Comparison of ENCODE assay signal across 21 cellular contexts in genomic region chr14:47277703-47278102, GRCh38.
A peak's percentile ranks its signal among the peaks of the same experiment; 100 is the strongest.
DNase-seq lines count a peak whose midpoint lies in the region; ATAC-seq, FAIRE-seq and TF ChIP-seq lines count a peak whose summit lies in the region.
"Had no signal": no experiment of that assay in that cellular context is flagged by ENCODE, and none has a peak within 500 bp of the region (broad histone marks: within the 10 kb centered on the region; RNA-seq: fewer than 3 reads in every experiment).

No MANE protein-coding gene starts in this region.

- peak; percentile 46 for ATAC-seq in RWPE2 (ENCODE audit: low read depth)
- ATAC-seq in upper lobe of right lung: peak; percentile 67
- ATAC-seq in GM19397 (IDR thresholded peaks at IDR 0.05; ENCODE audit: unreplicated experiment): no peak
- ATAC-seq in HG03045 (IDR thresholded peaks at IDR 0.05; ENCODE audit: unreplicated experiment): no peak
- ATAC-seq: activated CD4-positive, CD25-positive, alpha-beta regulatory T cell treated with anti-CD3 and anti-CD28 coated beads, Interleukin-2, amount 50 U/mL, for 24 hours; psoas muscle had no signal

- no peaks in the 10 kb centered on the region for H3K9me3 Mint-ChIP-seq in endothelial cell (ENCODE audit: unreplicated experiment)
- H3K9me3 Mint-ChIP-seq in activated CD4-positive, alpha-beta T cell treated with anti-CD3 and anti-CD28 coated beads, Interleukin-2, amount 10 ng/mL, durations not matched to agents 24 days and 14 days: no peaks in the 10 kb centered on the region
- H3K9me3 Mint-ChIP-seq: activated naive CD4-positive, alpha-beta T cell treated with anti-CD3 and anti-CD28 coated beads, Interleukin-2, amount 50 U/mL, for 24 hours; activated T-helper 2 cell treated with anti-CD3 and anti-CD28 coated beads, Interferon-gamma antibody, Interleukin-2, Interleukin-4, amounts not matched to agents 10 μg/mL and 5 μg/mL and 100 μg/mL, durations not matched to agents 14 hours and 24 hours and 36 hours; stimulated activated naive CD8-positive, alpha-beta T cell treated with anti-CD3 and anti-CD28 coated beads, Interleukin-15, Interleukin-2, amounts not matched to agents 100 ng/mL and 50 ng/mL, for 24 hours had no signal

- H3K27me3 ChIP-seq in RWPE2 (ENCODE audit: insufficient read depth, poor library complexity, severe bottlenecking) (peaks cover 3% of the 10 kb centered on the region), upper lobe of right lung (no peaks in the 10 kb centered on the region)
- H3K27me3 ChIP-seq: neutrophil had no signal

- H3K9me3 ChIP-seq in RWPE2 (ENCODE audit: severe bottlenecking): no peaks in the 10 kb centered on the region
- H3K9me3 ChIP-seq in kidney (ENCODE audit: control insufficient read depth in 1 of 2, low read length in 2 of 2): no peaks in the 10 kb centered on the region
- no peaks in the 10 kb centered on the region for H3K9me3 ChIP-seq in upper lobe of right lung
- H3K9me3 ChIP-seq: neutrophil, psoas muscle, thoracic aorta had no signal

- H3K4me3 ChIP-seq in RWPE2 (ENCODE audit: severe bottlenecking) (no peak overlapping the region), kidney (ENCODE audit: low read length in 2 of 2) (no peak overlapping the region), upper lobe of right lung (no peak overlapping the region)
- H3K4me3 ChIP-seq: psoas muscle, thoracic aorta had no signal

- DNase-seq in RWPE2 (ENCODE audit: low spot score): no peak
- DNase-seq in endothelial cell (ENCODE audit: low spot score): no peak
- peak; percentile 7 for DNase-seq in kidney
- DNase-seq in upper lobe of right lung: no peak
- no peak for DNase-seq in activated CD4-positive, alpha-beta T cell treated with anti-CD3 and anti-CD28 coated beads, Interleukin-2, amount 10 ng/mL, durations not matched to agents 24 days and 14 days
- no peak for DNase-seq in NCI-H748 (lab: John Stamatoyannopoulos, UW; ENCODE audit: unreplicated experiment)
- DNase-seq: cortex of kidney, IMR-90, psoas muscle, T-helper 9 cell had no signal

- H3K4me3 Mint-ChIP-seq in endothelial cell (ENCODE audit: unreplicated experiment): no peak overlapping the region
- H3K4me3 Mint-ChIP-seq in activated CD4-positive, alpha-beta T cell treated with anti-CD3 and anti-CD28 coated beads, Interleukin-2, amount 10 ng/mL, durations not matched to agents 24 days and 14 days: no peak overlapping the region
- H3K4me3 Mint-ChIP-seq: activated CD8-positive, alpha-beta T cell treated with anti-CD3 and anti-CD28 coated beads, Interleukin-2, amount 10 ng/mL, durations not matched to agents 7 days and 5 days; activated naive CD4-positive, alpha-beta T cell treated with anti-CD3 and anti-CD28 coated beads, Interleukin-2, amount 50 U/mL, for 24 hours; CD4-positive, CD25-positive, alpha-beta regulatory T cell; stimulated activated naive CD8-positive, alpha-beta T cell treated with anti-CD3 and anti-CD28 coated beads, Interleukin-15, Interleukin-2, amounts not matched to agents 100 ng/mL and 50 ng/mL, for 24 hours had no signal

- TF ChIP-seq CTCF in RWPE2 (IDR thresholded peaks at IDR 0.05; ENCODE audit: poor library complexity, severe bottlenecking) (no peak), endothelial cell (IDR thresholded peaks at IDR 0.05; ENCODE audit: unreplicated experiment) (no peak), kidney (IDR thresholded peaks at IDR 0.05; ENCODE audit: borderline replicate concordance, extremely low read depth, insufficient read depth) (no peak), upper lobe of right lung (IDR thresholded peaks at IDR 0.05) (no peak)

- no peak for FAIRE-seq in kidney (lab: Jason Lieb, UNC)
- FAIRE-seq: D721Med had no signal

- H3K9ac ChIP-seq in kidney (ENCODE audit: low read length in 2 of 2): no peak overlapping the region

- no peaks in the 10 kb centered on the region for H3K36me3 Mint-ChIP-seq in endothelial cell (ENCODE audit: low read depth, unreplicated experiment)
- no peaks in the 10 kb centered on the region for H3K36me3 Mint-ChIP-seq in activated CD4-positive, alpha-beta T cell treated with anti-CD3 and anti-CD28 coated beads, Interleukin-2, amount 10 ng/mL, durations not matched to agents 24 days and 14 days (ENCODE audit: low read depth)
- H3K36me3 Mint-ChIP-seq: activated naive CD4-positive, alpha-beta T cell treated with anti-CD3 and anti-CD28 coated beads, Interleukin-2, amount 50 U/mL, for 24 hours; CD4-positive, CD25-positive, alpha-beta regulatory T cell had no signal

- H3K27ac ChIP-seq in RWPE2 (ENCODE audit: poor library complexity, severe bottlenecking): no peak overlapping the region
- H3K27ac ChIP-seq in kidney (ENCODE audit: low read depth in 2 of 2, low read length in 2 of 2): no peak overlapping the region
- H3K27ac ChIP-seq in upper lobe of right lung: no peak overlapping the region
- H3K27ac ChIP-seq: neutrophil, psoas muscle, thoracic aorta had no signal

- H3K27me3 Mint-ChIP-seq in endothelial cell (ENCODE audit: unreplicated experiment): no peaks in the 10 kb centered on the region
- H3K27me3 Mint-ChIP-seq in activated CD4-positive, alpha-beta T cell treated with anti-CD3 and anti-CD28 coated beads, Interleukin-2, amount 10 ng/mL, durations not matched to agents 24 days and 14 days: no peaks in the 10 kb centered on the region
- H3K27me3 Mint-ChIP-seq: activated naive CD4-positive, alpha-beta T cell treated with anti-CD3 and anti-CD28 coated beads, Interleukin-2, amount 50 U/mL, for 24 hours; CD4-positive, CD25-positive, alpha-beta regulatory T cell; stimulated activated naive CD8-positive, alpha-beta T cell treated with anti-CD3 and anti-CD28 coated beads, Interleukin-15, Interleukin-2, amounts not matched to agents 100 ng/mL and 50 ng/mL, for 24 hours had no signal

- H3K4me1 Mint-ChIP-seq in endothelial cell (ENCODE audit: unreplicated experiment): peaks cover 12% of the 10 kb centered on the region
- no peaks in the 10 kb centered on the region for H3K4me1 Mint-ChIP-seq in activated CD4-positive, alpha-beta T cell treated with anti-CD3 and anti-CD28 coated beads, Interleukin-2, amount 10 ng/mL, durations not matched to agents 24 days and 14 days
- H3K4me1 Mint-ChIP-seq: activated naive CD4-positive, alpha-beta T cell treated with anti-CD3 and anti-CD28 coated beads, Interleukin-2, amount 50 U/mL, for 24 hours; CD4-positive, CD25-positive, alpha-beta regulatory T cell had no signal

- peak overlapping the region; percentile 33 for H3K27ac Mint-ChIP-seq in endothelial cell (ENCODE audit: unreplicated experiment)
- H3K27ac Mint-ChIP-seq in activated CD4-positive, alpha-beta T cell treated with anti-CD3 and anti-CD28 coated beads, Interleukin-2, amount 10 ng/mL, durations not matched to agents 24 days and 14 days: no peak overlapping the region
- H3K27ac Mint-ChIP-seq: activated CD8-positive, alpha-beta T cell treated with anti-CD3 and anti-CD28 coated beads, Interleukin-2, amount 10 ng/mL, durations not matched to agents 7 days and 5 days; activated naive CD4-positive, alpha-beta T cell treated with anti-CD3 and anti-CD28 coated beads, Interleukin-2, amount 50 U/mL, for 24 hours; activated T-helper 2 cell treated with anti-CD3 and anti-CD28 coated beads, Interferon-gamma antibody, Interleukin-2, Interleukin-4, amounts not matched to agents 10 μg/mL and 5 μg/mL and 100 μg/mL, durations not matched to agents 14 hours and 24 hours and 36 hours; CD4-positive, CD25-positive, alpha-beta regulatory T cell; stimulated activated naive CD8-positive, alpha-beta T cell treated with anti-CD3 and anti-CD28 coated beads, Interleukin-15, Interleukin-2, amounts not matched to agents 100 ng/mL and 50 ng/mL, for 24 hours had no signal

- H3K36me3 ChIP-seq in RWPE2 (ENCODE audit: low read depth): no peaks in the 10 kb centered on the region
- H3K36me3 ChIP-seq in kidney (ENCODE audit: control insufficient read depth in 1 of 2, insufficient read depth in 2 of 2, low read length in 2 of 2): no peaks in the 10 kb centered on the region
- H3K36me3 ChIP-seq in upper lobe of right lung: no peaks in the 10 kb centered on the region
- H3K36me3 ChIP-seq: neutrophil, thoracic aorta had no signal

- H3K4me1 ChIP-seq in RWPE2 (ENCODE audit: insufficient read depth, poor library complexity, severe bottlenecking): peaks cover 8% of the 10 kb centered on the region
- H3K4me1 ChIP-seq in kidney (ENCODE audit: control insufficient read depth in 1 of 2, insufficient read depth in 1 of 2, low read depth in 1 of 2, low read length in 2 of 2): no peaks in the 10 kb centered on the region
- peaks cover 4% of the 10 kb centered on the region for H3K4me1 ChIP-seq in upper lobe of right lung
- H3K4me1 ChIP-seq: psoas muscle had no signal

- intact Hi-C loops in kidney (cut with DNase I): no loop called here
- intact Hi-C loops in upper lobe of right lung (cut with DNase I): no loop called here
- intact Hi-C loops in activated CD4-positive, alpha-beta T cell treated with anti-CD3 and anti-CD28 coated beads, Interleukin-2, amount 10 ng/mL, durations not matched to agents 24 days and 14 days (cut with micrococcal nuclease): loop anchor here (5.0 kb wide), 1 partner anchor 1850 kb away; no protein-coding TSS in a partner anchor

Comparison
In these comparisons a context has a peak if more than half of its experiments do, and no peak if none do; other contexts are left out.
1. ATAC-seq: peak in RWPE2 (single experiment) and upper lobe of right lung (single experiment); none in GM19397 (single experiment) and HG03045 (single experiment).